In genomic region chr17:81515530-81516041, GRCh38 we compare ENCODE assay signal across 8 cellular contexts. TPM values are rescaled to one million over a fixed set of nuclear protein-coding genes. Genes with fewer than 3 reads are reported as not detected.
A peak's percentile ranks its signal among the peaks of the same experiment; 100 is the strongest.
DNase-seq lines count a peak whose midpoint lies in the region; ATAC-seq and TF ChIP-seq lines count a peak whose summit lies in the region.

No MANE protein-coding gene starts in this region.

- no peak overlapping the region for H3K9ac ChIP-seq in liver (ENCODE audit: low read depth in 1 of 2, low read length in 2 of 2)

- H3K4me1 Mint-ChIP-seq in T-helper 2 cell treated with Interferon-gamma antibody and Interleukin-4, amounts not matched to agents 5 μg/mL and 100 μg/mL, for 36 hours (ENCODE audit: low read depth): peaks cover 15% of the 10 kb centered on the region

- no peaks in the 10 kb centered on the region for H3K9me3 Mint-ChIP-seq in T-helper 2 cell treated with Interferon-gamma antibody and Interleukin-4, amounts not matched to agents 5 μg/mL and 100 μg/mL, for 36 hours

- TF ChIP-seq CTCF in brain microvascular endothelial cell (IDR thresholded peaks at IDR 0.05; ENCODE audit: low read depth, low read length, missing control alignments) (no peak), liver (IDR thresholded peaks at IDR 0.05; ENCODE audit: low read depth, low read length, missing input control) (no peak), thoracic aorta (IDR thresholded peaks at IDR 0.05) (no peak)

- H3K27me3 ChIP-seq in brain microvascular endothelial cell (replicated peaks) (no peaks in the 10 kb centered on the region), liver (ENCODE audit: control insufficient read depth in 4 of 4, insufficient read depth in 4 of 4, low read length in 3 of 4) (no peaks in the 10 kb centered on the region), thoracic aorta (replicated peaks; ENCODE audit: insufficient read depth) (no peaks in the 10 kb centered on the region)

- no peak for DNase-seq in T-helper 2 cell treated with Interferon-gamma antibody and Interleukin-4, amounts not matched to agents 5 μg/mL and 100 μg/mL, for 36 hours (ENCODE audit: low spot score)
- DNase-seq in T-helper 2 cell (no peak), brain microvascular endothelial cell (no peak), thoracic aorta (ENCODE audit: low spot score) (no peak)

- no peak for ATAC-seq in thoracic aorta (ENCODE audit: insufficient number of reproducible peaks, low FRiP score, low read depth)
- no peak for ATAC-seq in HG03039 (IDR thresholded peaks at IDR 0.05; ENCODE audit: unreplicated experiment)
- ATAC-seq in HG02623 (IDR thresholded peaks at IDR 0.05; ENCODE audit: unreplicated experiment): no peak
- ATAC-seq in HG02938 (IDR thresholded peaks at IDR 0.05; ENCODE audit: unreplicated experiment): no peak

- H3K4me3 ChIP-seq in brain microvascular endothelial cell (ENCODE audit: low read depth, low read length): peak overlapping the region; percentile 82
- H3K4me3 ChIP-seq in liver (ENCODE audit: low read depth in 1 of 3, low read length in 3 of 3): peak overlapping the region; percentile 23 to 78 (median 51)
- H3K4me3 ChIP-seq in thoracic aorta: peak overlapping the region; percentile 99

- H3K36me3 ChIP-seq in brain microvascular endothelial cell (replicated peaks) (peaks cover 17% of the 10 kb centered on the region), liver (ENCODE audit: control insufficient read depth in 4 of 4, insufficient read depth in 3 of 4, low read depth in 1 of 4, low read length in 3 of 4) (peaks cover 0 to 5% (median 5%) of the 10 kb centered on the region in 4 donors), thoracic aorta (peaks cover 17% of the 10 kb centered on the region)

- H3K27ac Mint-ChIP-seq in T-helper 2 cell treated with Interferon-gamma antibody and Interleukin-4, amounts not matched to agents 5 μg/mL and 100 μg/mL, for 36 hours: peak overlapping the region; percentile 93

- H3K36me3 Mint-ChIP-seq in T-helper 2 cell treated with Interferon-gamma antibody and Interleukin-4, amounts not matched to agents 5 μg/mL and 100 μg/mL, for 36 hours (ENCODE audit: low read depth): peaks cover 20% of the 10 kb centered on the region

- no peaks in the 10 kb centered on the region for H3K9me3 ChIP-seq in liver (ENCODE audit: control insufficient read depth in 4 of 4, low read length in 3 of 4)
- no peaks in the 10 kb centered on the region for H3K9me3 ChIP-seq in thoracic aorta

- 77% methylated on average over 19 of the region's 19 CpGs for WGBS in liver

- TF ChIP-seq RAD21 in liver (IDR thresholded peaks at IDR 0.05): no peak

- peak overlapping the region; percentile 90 for H3K4me3 Mint-ChIP-seq in T-helper 2 cell treated with Interferon-gamma antibody and Interleukin-4, amounts not matched to agents 5 μg/mL and 100 μg/mL, for 36 hours

- H3K4me1 ChIP-seq in liver (ENCODE audit: control insufficient read depth in 4 of 4, insufficient read depth in 4 of 4, low read length in 3 of 4): peaks cover 2 to 38% (median 23%) of the 10 kb centered on the region in 4 donors
- H3K4me1 ChIP-seq in thoracic aorta (ENCODE audit: control insufficient read depth in 1 of 2, low read depth in 2 of 2): peaks cover 35 to 46% of the 10 kb centered on the region in 2 donors

- peaks cover 1% of the 10 kb centered on the region for H3K27me3 Mint-ChIP-seq in T-helper 2 cell treated with Interferon-gamma antibody and Interleukin-4, amounts not matched to agents 5 μg/mL and 100 μg/mL, for 36 hours (ENCODE audit: low read depth)

- in situ Hi-C loops in brain microvascular endothelial cell (cut with HindIII; ENCODE audit: low pct_ligation_motif_present, low sequenced_read_pairs): loop anchor here (10.0 kb wide), 1 partner anchor 111 kb away; no protein-coding TSS in a partner anchor

- H3K27ac ChIP-seq in brain microvascular endothelial cell (peak overlapping the region; percentile 96), liver (ENCODE audit: low read depth in 1 of 2, low read length in 2 of 2) (peak overlapping the region; percentile 42 to 98), thoracic aorta (peak overlapping the region; percentile 99 to 100)

TF ChIP-seq in liver, 16 proteins besides CTCF, POLR2A, EP300 and RAD21:
- TF ChIP-seq GABPA (IDR thresholded peaks at IDR 0.05 in 1 of 2, conservative IDR thresholded peaks at IDR 0.05 in 1 of 2): no peak
- TF ChIP-seq EGR1 (IDR thresholded peaks at IDR 0.05; ENCODE audit: low read depth in 2 of 2): no peak
- TF ChIP-seq NR2F2 (IDR thresholded peaks at IDR 0.05): no peak
- no peak for TF ChIP-seq TAF1 (conservative IDR thresholded peaks at IDR 0.05)
- TF ChIP-seq ATF3 (IDR thresholded peaks at IDR 0.05): no peak

RNA-seq across cellular contexts. Expression of gene ACTG1, which starts 3.0 kb away (rescaled TPM):
- 1,000 to 10,000 TPM; 1,434 to 1,699 TPM for total RNA-seq in liver
- polyA plus RNA-seq in liver: 1,000 to 10,000 TPM in 1 of 2 donors, 100 to 1,000 TPM in 1; 347 to 1,129 TPM
- 1,000 to 10,000 TPM; 4,421 to 4,935 TPM for total RNA-seq in thoracic aorta

RNA-seq across cellular contexts. Expression of gene FSCN2, which starts 12.6 kb away (rescaled TPM):
- total RNA-seq in liver (under 1 TPM; 0.09 to 0.42 TPM), thoracic aorta (1 to 10 TPM; 4.2 to 9.2 TPM)
- not detected for polyA plus RNA-seq in liver

RNA-seq across cellular contexts. Expression of gene FAAP100, which starts 36.6 kb away (rescaled TPM):
- total RNA-seq in liver (10 to 100 TPM in 1 of 2 donors, 1 to 10 TPM in 1; 8.7 to 10.6 TPM), thoracic aorta (10 to 100 TPM; 43.2 to 57.9 TPM)
- polyA plus RNA-seq in liver: 10 to 100 TPM in 1 of 2 donors, 1 to 10 TPM in 1; 8.1 to 14.7 TPM
